In genomic region chr20:53623454-53624206, GRCh38 we compare ENCODE assay signal across 8 cellular contexts.
A peak's percentile ranks its signal among the peaks of the same experiment; 100 is the strongest.
DNase-seq lines count a peak whose midpoint lies in the region; ATAC-seq and TF ChIP-seq lines count a peak whose summit lies in the region.

No MANE protein-coding gene starts in this region.

- H3K9me3 ChIP-seq in DOHH2 (ENCODE audit: control insufficient read depth, insufficient read depth, low read length): no peaks in the 10 kb centered on the region

- peaks cover 71% of the 10 kb centered on the region for H3K4me1 ChIP-seq in DOHH2 (ENCODE audit: control insufficient read depth, low read length)

- H3K4me3 ChIP-seq in DOHH2 (ENCODE audit: low read length): peak overlapping the region; percentile 53
- H3K4me3 ChIP-seq in epithelial cell of esophagus (ENCODE audit: low read length): peak overlapping the region; percentile 24

- peak overlapping the region; percentile 76 for H3K4me2 ChIP-seq in DOHH2 (ENCODE audit: low read length)

- ATAC-seq in GM18511 (IDR thresholded peaks at IDR 0.05; ENCODE audit: unreplicated experiment): no peak

- peak overlapping the region; percentile 71 for H3K27ac ChIP-seq in DOHH2 (ENCODE audit: low read depth, low read length)

- H3K27me3 ChIP-seq in DOHH2 (ENCODE audit: control insufficient read depth, low read length): no peaks in the 10 kb centered on the region

- no peaks in the 10 kb centered on the region; the same call in 1 of the 2 replicates for H3K79me2 ChIP-seq in DOHH2 (ENCODE audit: control insufficient read depth, low read length)

- no peaks in the 10 kb centered on the region for H4K20me1 ChIP-seq in DOHH2 (ENCODE audit: control insufficient read depth, insufficient read depth, low read depth, low read length)

- DNase-seq in HCEC 1CT (peak; percentile 87), NCI-H2227 (lab: John Stamatoyannopoulos, UW; ENCODE audit: unreplicated experiment) (peak; percentile 73), epithelial cell of esophagus (ENCODE audit: low read depth) (peak; percentile 69), midbrain (lab: John Stamatoyannopoulos, UW) (peak; percentile 73), stromal cell of bone marrow (ENCODE audit: low read depth) (peak; percentile 81)
- peak; percentile 52 to 65 for DNase-seq in activated CD4-positive, alpha-beta T cell treated with anti-CD3 and anti-CD28 coated beads, Interleukin-2, amount 50 U/mL, for 48 hours

- no peaks in the 10 kb centered on the region for H3K9me2 ChIP-seq in DOHH2 (replicated peaks; ENCODE audit: control insufficient read depth, low read length)

- no peak for TF ChIP-seq CTCF in DOHH2 (IDR thresholded peaks at IDR 0.05; ENCODE audit: low read depth, low read length, poor library complexity, severe bottlenecking)
- no peak for TF ChIP-seq CTCF in epithelial cell of esophagus (IDR thresholded peaks at IDR 0.05; ENCODE audit: insufficient read depth, low read depth, low read length, missing control alignments)

- H3F3A ChIP-seq in DOHH2 (ENCODE audit: control insufficient read depth, insufficient read depth): peaks cover 21% of the 10 kb centered on the region

- H3K36me3 ChIP-seq in DOHH2 (ENCODE audit: control insufficient read depth, low read length): peaks cover 3% of the 10 kb centered on the region; the same call in 1 of the 2 replicates
